Comparison of ENCODE assay signal across 32 cellular contexts in genomic region chr22:45451988-45452387, GRCh38. TPM values are rescaled to one million over a fixed set of nuclear protein-coding genes. Genes with fewer than 3 reads are reported as not detected.
DNase-seq lines count a peak whose midpoint lies in the region; ATAC-seq and TF ChIP-seq lines count a peak whose summit lies in the region.
"Had no signal": no experiment of that assay in that cellular context is flagged by ENCODE, and none has a peak within 500 bp of the region (broad histone marks: within the 10 kb centered on the region; RNA-seq: fewer than 3 reads in every experiment).

No MANE protein-coding gene starts in this region.

- H3K79me2 ChIP-seq in SK-N-SH (ENCODE audit: insufficient read depth) = no peaks in the 10 kb centered on the region

- no peak overlapping the region for H3K9ac ChIP-seq in SK-N-SH

- TF ChIP-seq EP300 in SK-N-SH (IDR thresholded peaks at IDR 0.05; ENCODE audit: borderline replicate concordance in 1 of 2, low read depth in 1 of 2, low read length in 1 of 2) = no peak

- POLR2A ChIA-PET in SK-N-SH (lab: Yijun Ruan, JAX) = no interaction called here

- H3K36me3 Mint-ChIP-seq in brain = no peaks in the 10 kb centered on the region
- H3K36me3 Mint-ChIP-seq in nephron (ENCODE audit: low read depth) = no peaks in the 10 kb centered on the region
- no peaks in the 10 kb centered on the region for H3K36me3 Mint-ChIP-seq in stimulated activated naive B cell treated with anti-CD40 and anti-IgM and Interleukin-4, amounts not matched to agents 10 μg/mL and 1 μg/mL and 100 μg/mL, for 72 hours
- H3K36me3 Mint-ChIP-seq: activated naive CD8-positive, alpha-beta T cell; immature natural killer cell had no signal

- H3K27ac ChIP-seq in SK-N-SH (ENCODE audit: low read depth in 2 of 2, low read length in 1 of 2) (peak overlapping the region; percentile 29 to 89), tibial artery (peak overlapping the region; percentile 59 to 71)
- H3K27ac ChIP-seq: 22Rv1 had no signal

- peaks cover 20 to 33% of the 10 kb centered on the region in 2 experiments; a peak in 3 of 4 replicates for H3K4me1 ChIP-seq in SK-N-SH (ENCODE audit: control insufficient read depth in 1 of 2, insufficient read depth in 2 of 2, low read depth in 1 of 2, low read length in 1 of 2)
- peaks cover 0 to 60% (median 36%) of the 10 kb centered on the region in 4 donors for H3K4me1 ChIP-seq in tibial artery

- no peak for TF ChIP-seq CTCF in SK-N-SH (IDR thresholded peaks at IDR 0.05)
- no peak for TF ChIP-seq CTCF in brain (conservative IDR thresholded peaks at IDR 0.05)
- TF ChIP-seq CTCF in nephron (IDR thresholded peaks at IDR 0.05; ENCODE audit: unreplicated experiment in 3 of 3) = no peak
- TF ChIP-seq CTCF in tibial artery (IDR thresholded peaks at IDR 0.05) = no peak

- H3K27me3 Mint-ChIP-seq in brain (peaks cover 3% of the 10 kb centered on the region), nephron (ENCODE audit: low read depth) (peaks cover 15% of the 10 kb centered on the region)
- peaks cover 17 to 27% of the 10 kb centered on the region in 2 donors for H3K27me3 Mint-ChIP-seq in stimulated activated naive B cell treated with anti-CD40 and anti-IgM and Interleukin-4, amounts not matched to agents 10 μg/mL and 1 μg/mL and 100 μg/mL, for 72 hours
- H3K27me3 Mint-ChIP-seq: activated naive CD8-positive, alpha-beta T cell; stimulated activated naive CD8-positive, alpha-beta T cell treated with anti-CD3 and anti-CD28 coated beads, Interleukin-15, Interleukin-2, amounts not matched to agents 100 ng/mL and 50 ng/mL, for 24 hours had no signal

- no peaks in the 10 kb centered on the region for H3K36me3 ChIP-seq in SK-N-SH (replicated peaks in 1 of 2; ENCODE audit: control insufficient read depth in 1 of 2, insufficient read depth in 2 of 2, low read length in 1 of 2)
- H3K36me3 ChIP-seq in tibial artery = no peaks in the 10 kb centered on the region

- WGBS in SK-N-SH (ENCODE audit: low lambda C conversion rate) = 79% methylated on average over 5 of the region's 5 CpGs

- peaks cover 0 to 7% (median 0%) of the 10 kb centered on the region in 5 experiments for H3K9me3 Mint-ChIP-seq in brain
- H3K9me3 Mint-ChIP-seq in nephron = no peaks in the 10 kb centered on the region
- H3K9me3 Mint-ChIP-seq in stimulated activated naive B cell treated with anti-CD40 and anti-IgM and Interleukin-4, amounts not matched to agents 10 μg/mL and 1 μg/mL and 100 μg/mL, for 72 hours = no peaks in the 10 kb centered on the region
- H3K9me3 Mint-ChIP-seq: activated T-cell treated with anti-CD3 and anti-CD28 coated beads, Interleukin-2, amount 50 U/mL, for 24 hours; endodermal cell; GM23338; immature natural killer cell; stimulated activated naive CD8-positive, alpha-beta T cell treated with anti-CD3 and anti-CD28 coated beads, Interleukin-15, Interleukin-2, amounts not matched to agents 100 ng/mL and 50 ng/mL, for 24 hours had no signal

- H3K27ac Mint-ChIP-seq in brain = peak overlapping the region in 4 of 5 experiments; percentile 37 to 89 (median 70)
- peak overlapping the region; percentile 88 to 95 (median 94) for H3K27ac Mint-ChIP-seq in nephron
- no peak overlapping the region for H3K27ac Mint-ChIP-seq in stimulated activated naive B cell treated with anti-CD40 and anti-IgM and Interleukin-4, amounts not matched to agents 10 μg/mL and 1 μg/mL and 100 μg/mL, for 72 hours
- H3K27ac Mint-ChIP-seq: activated naive CD8-positive, alpha-beta T cell; activated T-cell treated with anti-CD3 and anti-CD28 coated beads, Interleukin-2, amount 50 U/mL, for 24 hours; endodermal cell; GM23338; immature natural killer cell; stimulated activated naive CD8-positive, alpha-beta T cell treated with anti-CD3 and anti-CD28 coated beads, Interleukin-15, Interleukin-2, amounts not matched to agents 100 ng/mL and 50 ng/mL, for 24 hours had no signal

- H3K4me3 Mint-ChIP-seq in brain (no peak overlapping the region), nephron (peak overlapping the region in 1 of 3 experiments; percentile 2)
- no peak overlapping the region for H3K4me3 Mint-ChIP-seq in stimulated activated naive B cell treated with anti-CD40 and anti-IgM and Interleukin-4, amounts not matched to agents 10 μg/mL and 1 μg/mL and 100 μg/mL, for 72 hours
- H3K4me3 Mint-ChIP-seq: activated naive CD8-positive, alpha-beta T cell; activated T-cell treated with anti-CD3 and anti-CD28 coated beads, Interleukin-2, amount 50 U/mL, for 24 hours; endodermal cell; GM23338; immature natural killer cell; stimulated activated naive CD8-positive, alpha-beta T cell treated with anti-CD3 and anti-CD28 coated beads, Interleukin-15, Interleukin-2, amounts not matched to agents 100 ng/mL and 50 ng/mL, for 24 hours had no signal

- H3K9me2 ChIP-seq in SK-N-SH = no peaks in the 10 kb centered on the region

- H3K9me3 ChIP-seq in SK-N-SH = no peaks in the 10 kb centered on the region
- H3K9me3 ChIP-seq in tibial artery = no peaks in the 10 kb centered on the region

- H3K4me2 ChIP-seq in SK-N-SH = peak overlapping the region; percentile 52; the same call in 1 of the 2 replicates
- H3K4me2 ChIP-seq: GM23338, smooth muscle cell had no signal

- no peak for ATAC-seq in SK-N-SH treated with all-trans-retinoic acid at 6 μM for 48 hours
- ATAC-seq in stimulated activated naive B cell treated with anti-CD40 and anti-IgM and Interleukin-4, amounts not matched to agents 10 μg/mL and 1 μg/mL and 100 μg/mL, for 72 hours (replicated peaks) = no peak

- TF ChIP-seq RAD21 in SK-N-SH (IDR thresholded peaks at IDR 0.05; ENCODE audit: low read length) = no peak

- H4K20me1 ChIP-seq in SK-N-SH (ENCODE audit: insufficient read depth) = no peaks in the 10 kb centered on the region

- no peak overlapping the region for H2AFZ ChIP-seq in SK-N-SH (ENCODE audit: low read depth)
- H2AFZ ChIP-seq: GM23338 had no signal

- H3K4me3 ChIP-seq in SK-N-SH (ENCODE audit: low read depth in 2 of 2, low read length in 1 of 2) (no peak overlapping the region), tibial artery (no peak overlapping the region)
- H3K4me3 ChIP-seq: GM23338, smooth muscle cell had no signal

- intact Hi-C loops in tibial artery (cut with DNase I; ENCODE audit: low total_unique reads) = no loop called here
- intact Hi-C loops in posterior vena cava (cut with DNase I) = no loop called here

- DNase-seq in SK-N-SH = no peak
- no peak for DNase-seq in tibial artery
- DNase-seq in stimulated activated naive B cell treated with anti-CD40 and anti-IgM and Interleukin-4, amounts not matched to agents 10 μg/mL and 1 μg/mL and 100 μg/mL, for 72 hours = no peak
- DNase-seq in posterior vena cava (ENCODE audit: low spot score) = no peak
- no peak for DNase-seq in anterior cingulate cortex (lab: John Stamatoyannopoulos, UW)
- DNase-seq: activated CD4-positive, alpha-beta T cell treated with anti-CD3 and anti-CD28 coated beads, Interleukin-2, amount 50 U/mL, for 1 hour; activated CD4-positive, CD25-positive, alpha-beta regulatory T cell; activated effector memory CD4-positive, alpha-beta T cell treated with anti-CD3 and anti-CD28 coated beads, Interleukin-2, amount 50 U/mL, for 16 hours; activated T-cell treated with anti-CD3 and anti-CD28 coated beads, Interleukin-2, amount 50 U/mL, for 24 hours; C1 segment of cervical spinal cord; cerebellar nuclear complex; dermis blood vessel endothelial cell; DMS153; endodermal cell; hypothalamus; immature natural killer cell; NCI-H1092; NCI-H1694; NCI-H82; occipital lobe; retina; stimulated activated CD4-positive, alpha-beta T cell treated with anti-CD3 and anti-CD28 coated beads, Interleukin-1b, Interleukin-23, amount 100 ng/mL, for 48 hours had no signal

- H3K27me3 ChIP-seq in SK-N-SH (ENCODE audit: insufficient read depth) = no peaks in the 10 kb centered on the region
- no peaks in the 10 kb centered on the region for H3K27me3 ChIP-seq in tibial artery

- CTCF ChIA-PET in SK-N-SH (lab: Yijun Ruan, JAX) = interaction anchor here (1.8 kb wide), 1 partner anchor 10 kb away, joined by 5 read pairs; no protein-coding TSS in a partner anchor

- peaks cover 27% of the 10 kb centered on the region for H3K4me1 Mint-ChIP-seq in brain
- H3K4me1 Mint-ChIP-seq in nephron = peaks cover 52% of the 10 kb centered on the region
- H3K4me1 Mint-ChIP-seq in stimulated activated naive B cell treated with anti-CD40 and anti-IgM and Interleukin-4, amounts not matched to agents 10 μg/mL and 1 μg/mL and 100 μg/mL, for 72 hours = no peaks in the 10 kb centered on the region
- H3K4me1 Mint-ChIP-seq: endodermal cell, GM23338, immature natural killer cell had no signal

- H3F3A ChIP-seq in SK-N-SH (replicated peaks; ENCODE audit: insufficient read depth) = peaks cover 16% of the 10 kb centered on the region

TF ChIP-seq in SK-N-SH, 30 proteins besides CTCF, POLR2A, EP300 and RAD21:
- TF ChIP-seq ELF1 (IDR thresholded peaks at IDR 0.05) = no peak
- no peak for TF ChIP-seq RCOR1 (IDR thresholded peaks at IDR 0.05; ENCODE audit: low read length)
- TF ChIP-seq EZH2phosphoT487 (IDR thresholded peaks at IDR 0.05; ENCODE audit: borderline replicate concordance, low read depth) = no peak

TF ChIP-seq in SK-N-SH treated with all-trans-retinoic acid at 6 μM for 48 hours, 23 proteins besides CTCF, POLR2A, EP300 and RAD21 (continues in another document):
- TF ChIP-seq ZFP30 (CRISPR knock-in tag; IDR thresholded peaks at IDR 0.05) (no peak), ZFP3 (CRISPR knock-in tag; IDR thresholded peaks at IDR 0.05) (no peak), ESRRG (CRISPR knock-in tag; IDR thresholded peaks at IDR 0.05) (no peak), ZNF565 (CRISPR knock-in tag; conservative IDR thresholded peaks at IDR 0.05; ENCODE audit: low read depth) (no peak)

RNA-seq across cellular contexts. Expression of gene RIBC2, which starts 38.5 kb away (rescaled TPM):
- polyA plus RNA-seq in SK-N-SH (2012; rRNA removed) (not detected in 2 replicates), brain (ENCODE audit: insufficient read depth, low read depth, low replicate concordance) (22.0 TPM)
- not detected in 2 replicates for polyA plus RNA-seq in SK-N-SH (2012; cell fraction: cytosol; rRNA removed)
- polyA plus RNA-seq in SK-N-SH (2012; cell fraction: nucleus; rRNA removed) = not detected in 2 replicates
- total RNA-seq in posterior vena cava = under 1 TPM in 1 of 2 donors, not detected in 1; 0.42 TPM
- total RNA-seq: occipital lobe had no signal

RNA-seq across cellular contexts. Expression of gene SMC1B, which starts 38.6 kb away (rescaled TPM):
- polyA plus RNA-seq in SK-N-SH (2012; rRNA removed) (not detected in 2 replicates), brain (ENCODE audit: insufficient read depth, low read depth, low replicate concordance) (0.49 TPM)
- not detected in 2 replicates for polyA plus RNA-seq in SK-N-SH (2012; cell fraction: cytosol; rRNA removed)
- polyA plus RNA-seq in SK-N-SH (2012; cell fraction: nucleus; rRNA removed) = not detected in 2 replicates
- not detected for total RNA-seq in posterior vena cava
- total RNA-seq: dermis blood vessel endothelial cell, frontal cortex, GM23338, HT1080, smooth muscle cell had no signal

RNA-seq across cellular contexts. Expression of gene FBLN1, which starts 50.7 kb away (rescaled TPM):
- polyA plus RNA-seq in SK-N-SH (2012; rRNA removed) = 94.8 and 147 TPM in 2 replicates
- polyA plus RNA-seq in SK-N-SH (2012; cell fraction: cytosol; rRNA removed) = 68.7 and 110 TPM in 2 replicates
- 83.2 and 89.7 TPM in 2 replicates for polyA plus RNA-seq in SK-N-SH (2012; cell fraction: nucleus; rRNA removed)
- 135 TPM for polyA plus RNA-seq in brain (ENCODE audit: insufficient read depth, low read depth, low replicate concordance)
- 1,000 to 10,000 TPM in 1 of 2 donors, 100 to 1,000 TPM in 1; 608 to 1,210 TPM for total RNA-seq in posterior vena cava
- polyA plus RNA-seq: immature natural killer cell had no signal

Comparison
In these comparisons a context has a peak if more than half of its experiments do, and no peak if none do; other contexts are left out.
1. RNA of gene RIBC2, which starts 38.5 kb away (polyA plus RNA-seq): 22.0 TPM in brain (single experiment); not detected in SK-N-SH; every median in the first group is over 10 times any median in the second.